In the genomic region with DNA sequence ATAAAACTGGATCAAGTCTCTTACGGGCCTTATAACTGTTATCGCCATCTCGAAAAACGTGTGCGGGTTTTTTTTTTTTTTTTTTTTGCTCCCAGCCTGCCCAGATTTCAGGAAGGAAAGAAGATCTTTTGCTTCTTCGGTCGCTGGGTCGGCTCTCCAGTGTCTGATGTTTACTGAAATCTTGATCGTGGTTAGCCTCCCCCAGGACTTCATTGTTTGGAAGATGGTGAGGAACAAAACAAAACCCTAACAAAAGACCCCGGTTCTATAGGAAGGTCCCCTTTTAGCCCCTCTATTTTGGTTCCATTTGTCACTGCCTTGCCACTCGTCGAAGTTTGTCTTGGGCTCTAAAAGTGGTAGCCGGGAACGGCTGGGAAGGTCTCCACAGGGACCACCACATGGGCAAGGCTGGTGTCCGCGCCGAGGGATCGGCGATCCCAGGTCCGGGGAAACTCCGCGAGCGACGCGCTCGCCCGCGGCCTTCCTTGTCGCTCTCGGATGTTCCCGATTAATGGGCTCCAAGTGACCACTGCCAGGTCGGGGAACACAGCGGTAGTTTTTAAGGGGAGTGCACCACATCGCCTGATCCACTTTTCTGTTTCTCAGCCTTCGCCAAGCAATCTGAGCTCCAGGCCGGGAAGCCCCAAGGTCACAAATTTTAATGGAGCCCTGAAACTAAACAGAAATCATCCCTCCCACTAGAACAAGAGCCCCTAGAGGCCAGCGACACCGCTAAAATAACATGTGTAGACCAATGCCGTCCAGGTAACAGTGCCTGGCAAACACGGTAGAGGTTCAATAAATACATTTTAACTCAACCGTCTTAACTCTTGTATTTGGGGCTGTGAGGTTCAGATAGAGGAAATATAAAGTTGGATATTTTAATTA, we compare ENCODE assay signal across 1 cellular context.
A peak's percentile ranks its signal among the peaks of the same experiment; 100 is the strongest.
TF ChIP-seq lines count a peak whose summit lies in the region.

No MANE protein-coding gene starts in this region.

TF ChIP-seq in A549, 52 proteins besides CTCF, POLR2A, EP300 and RAD21:
- TF ChIP-seq PHF8 (IDR thresholded peaks at IDR 0.05; ENCODE audit: borderline replicate concordance, low read depth) (peak; percentile 52; the same call in 1 of the 2 replicates), JUN (IDR thresholded peaks at IDR 0.05) (0 out of 5 replicates have a peak, but pooled peaks of 1 of the 2 experiments have one; percentile 24), RCOR1 (IDR thresholded peaks at IDR 0.05; ENCODE audit: low read depth, low read length) (no peak)
- TF ChIP-seq, protein P1, sequence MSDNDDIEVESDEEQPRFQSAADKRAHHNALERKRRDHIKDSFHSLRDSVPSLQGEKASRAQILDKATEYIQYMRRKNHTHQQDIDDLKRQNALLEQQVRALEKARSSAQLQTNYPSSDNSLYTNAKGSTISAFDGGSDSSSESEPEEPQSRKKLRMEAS (IDR thresholded peaks at IDR 0.05): peak; percentile 23
- TF ChIP-seq, protein P2, sequence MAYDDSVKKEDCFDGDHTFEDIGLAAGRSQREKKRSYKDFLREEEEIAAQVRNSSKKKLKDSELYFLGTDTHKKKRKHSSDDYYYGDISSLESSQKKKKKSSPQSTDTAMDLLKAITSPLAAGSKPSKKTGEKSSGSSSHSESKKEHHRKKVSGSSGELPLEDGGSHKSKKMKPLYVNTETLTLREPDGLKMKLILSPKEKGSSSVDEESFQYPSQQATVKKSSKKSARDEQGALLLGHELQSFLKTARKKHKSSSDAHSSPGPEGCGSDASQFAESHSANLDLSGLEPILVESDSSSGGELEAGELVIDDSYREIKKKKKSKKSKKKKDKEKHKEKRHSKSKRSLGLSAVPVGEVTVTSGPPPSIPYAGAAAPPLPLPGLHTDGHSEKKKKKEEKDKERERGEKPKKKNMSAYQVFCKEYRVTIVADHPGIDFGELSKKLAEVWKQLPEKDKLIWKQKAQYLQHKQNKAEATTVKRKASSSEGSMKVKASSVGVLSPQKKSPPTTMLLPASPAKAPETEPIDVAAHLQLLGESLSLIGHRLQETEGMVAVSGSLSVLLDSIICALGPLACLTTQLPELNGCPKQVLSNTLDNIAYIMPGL (CRISPR knock-in tag; IDR thresholded peaks at IDR 0.05; ENCODE audit: borderline replicate concordance): peak; percentile 75; the same call in 1 of the 2 replicates
